Comparison of ENCODE assay signal across 26 cellular contexts in the genomic region with DNA sequence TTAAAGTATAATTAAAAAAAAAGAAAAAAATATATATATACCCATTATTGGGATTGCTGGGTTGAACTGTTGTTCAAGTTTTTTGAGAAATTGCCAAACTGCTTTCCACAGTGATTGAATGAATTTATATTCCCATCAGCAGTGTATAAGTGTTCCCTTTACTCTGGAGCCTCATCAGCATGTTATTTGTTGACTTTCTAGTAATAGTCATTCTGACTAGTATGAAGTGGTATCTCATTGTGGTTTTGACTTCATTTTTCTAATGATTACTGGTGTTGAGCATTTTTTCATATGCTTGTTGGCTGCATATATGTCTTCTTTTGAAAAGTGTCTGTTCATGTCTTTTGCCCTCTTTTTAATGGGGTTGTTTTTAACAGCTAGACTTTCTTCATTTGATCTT.
DNase-seq lines count a peak whose midpoint lies in the region; ATAC-seq, FAIRE-seq and TF ChIP-seq lines count a peak whose summit lies in the region.
"Had no signal": no experiment of that assay in that cellular context is flagged by ENCODE, and none has a peak within 500 bp of the region (broad histone marks: within the 10 kb centered on the region; RNA-seq: fewer than 3 reads in every experiment).

No MANE protein-coding gene starts in this region.

- no peak for TF ChIP-seq CTCF in bronchial epithelial cell (IDR thresholded peaks at IDR 0.05; ENCODE audit: insufficient read depth, low read length, severe bottlenecking)
- TF ChIP-seq CTCF in foreskin fibroblast (IDR thresholded peaks at IDR 0.05; ENCODE audit: low read depth, low read length): no peak

- no peaks in the 10 kb centered on the region for H3K27me3 ChIP-seq in bronchial epithelial cell (ENCODE audit: control insufficient read depth, insufficient read depth, low read length)
- H3K27me3 ChIP-seq: ascending aorta, stomach, tibial artery had no signal

- H3K4me3 ChIP-seq in bronchial epithelial cell (ENCODE audit: low read depth, low read length) (no peak overlapping the region), foreskin fibroblast (ENCODE audit: low read depth in 1 of 2, low read length in 2 of 2) (no peak overlapping the region)
- H3K4me3 ChIP-seq: ascending aorta, skin epidermis, stomach, tibial artery had no signal

- FAIRE-seq in bronchial epithelial cell (lab: Jason Lieb, UNC): no peak
- FAIRE-seq: H54, kidney had no signal

- no peaks in the 10 kb centered on the region for H3K36me3 ChIP-seq in bronchial epithelial cell (ENCODE audit: control insufficient read depth, insufficient read depth, low read length)
- H3K36me3 ChIP-seq: ascending aorta, stomach, tibial artery had no signal

- no peak for ATAC-seq in HG03520 (IDR thresholded peaks at IDR 0.05; ENCODE audit: unreplicated experiment)
- ATAC-seq: activated CD8-positive, alpha-beta T cell treated with anti-CD3 and anti-CD28 coated beads, Interleukin-2, amount 10 ng/mL, durations not matched to agents 7 days and 5 days; activated naive CD4-positive, alpha-beta T cell treated with anti-CD3 and anti-CD28 coated beads, Interleukin-2, amount 50 U/mL, for 72 hours; CD8-positive, alpha-beta T cell; natural killer cell had no signal

- peak; percentile 18 for DNase-seq in Daoy (ENCODE audit: low read depth)
- peak; percentile 52 for DNase-seq in NCI-H226
- DNase-seq in bronchial epithelial cell (ENCODE audit: low read depth): peak; percentile 87
- peak; percentile 62 to 75 for DNase-seq in foreskin fibroblast
- DNase-seq in pons (ENCODE audit: low spot score): no peak
- DNase-seq in DMS79 treated with DMSO at 0.1 percent for 48 hours (lab: John Stamatoyannopoulos, UW): no peak
- no peak for DNase-seq in mucosa of gallbladder (ENCODE audit: low spot score)
- DNase-seq: activated CD8-positive, alpha-beta T cell treated with anti-CD3 and anti-CD28 coated beads, Interleukin-2, amount 10 ng/mL, durations not matched to agents 7 days and 5 days; CD8-positive, alpha-beta T cell; DMS 273 treated with DMSO at 0.1 percent for 48 hours; GDM1; glutamatergic neuron; kidney; MM.1S; natural killer cell; NCI-H1436; NCI-H774; occipital lobe; stimulated activated CD8-positive, alpha-beta memory T cell treated with anti-CD3 and anti-CD28 coated beads, Interleukin-4, amount 100 ng/mL, for 48 hours; stomach; tibial artery had no signal

Comparison
In these comparisons a context has a peak if more than half of its experiments do, and no peak if none do; other contexts are left out.
1. DNase-seq: peak in Daoy (single experiment), NCI-H226 (single experiment), bronchial epithelial cell (single experiment) and foreskin fibroblast (2 of 2); none in pons (single experiment), DMS79 treated with DMSO at 0.1 percent for 48 hours (single experiment) and mucosa of gallbladder (single experiment).